8 cellular contexts compared by ENCODE assay signal in the genomic region with DNA sequence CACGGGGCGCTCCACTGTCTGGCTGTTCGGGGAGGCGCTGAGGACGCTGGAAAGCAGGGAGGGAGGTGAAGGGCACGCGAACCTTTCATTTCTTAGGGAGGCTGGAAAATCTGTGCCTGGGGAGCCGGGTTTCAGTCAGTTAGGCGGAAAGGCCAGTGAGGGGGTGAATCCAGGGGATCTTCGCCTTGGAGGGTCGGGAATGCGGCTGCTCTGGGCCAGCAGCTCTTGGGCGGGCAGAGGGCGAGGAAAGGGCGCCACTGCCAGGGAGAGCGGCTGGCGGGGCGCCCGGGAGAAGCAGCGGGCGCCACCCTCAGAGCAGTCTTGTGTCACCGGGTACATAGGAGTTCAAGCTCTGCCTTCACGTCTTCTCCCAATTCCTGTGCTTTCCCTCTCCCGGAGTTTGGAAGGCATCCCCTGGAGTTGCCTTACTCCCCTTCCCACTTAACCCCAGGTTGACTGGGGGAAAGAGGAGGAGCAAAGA. TPM values are rescaled to one million over a fixed set of nuclear protein-coding genes. Genes with fewer than 3 reads are reported as not detected.
DNase-seq lines count a peak whose midpoint lies in the region; ATAC-seq and TF ChIP-seq lines count a peak whose summit lies in the region.

No MANE protein-coding gene starts in this region.

- peaks cover 5% of the 10 kb centered on the region for H3K4me1 Mint-ChIP-seq in activated CD4-positive, alpha-beta T cell treated with anti-CD3 and anti-CD28 coated beads, Interleukin-2, amount 10 ng/mL, durations not matched to agents 24 days and 14 days

- peak overlapping the region; percentile 52 for H3K4me3 ChIP-seq in cardiac muscle cell
- peak overlapping the region; percentile 76 for H3K4me3 ChIP-seq in psoas muscle

- intact Hi-C loops in activated CD4-positive, alpha-beta T cell treated with anti-CD3 and anti-CD28 coated beads, Interleukin-2, amount 10 ng/mL, durations not matched to agents 24 days and 14 days (cut with micrococcal nuclease), result no loop called here
- intact Hi-C loops in psoas muscle (cut with DNase I), result loop anchor here in 1 of 2 donors (10.0 kb wide), 1 partner anchor 340 kb away; no protein-coding TSS in a partner anchor

- no peak overlapping the region for H3K27ac ChIP-seq in cardiac muscle cell
- no peak overlapping the region for H3K27ac ChIP-seq in psoas muscle

- H3K27ac Mint-ChIP-seq in activated CD4-positive, alpha-beta T cell treated with anti-CD3 and anti-CD28 coated beads, Interleukin-2, amount 10 ng/mL, durations not matched to agents 24 days and 14 days, result no peak overlapping the region

- peak overlapping the region; percentile 50 for H3K4me3 Mint-ChIP-seq in activated CD4-positive, alpha-beta T cell treated with anti-CD3 and anti-CD28 coated beads, Interleukin-2, amount 10 ng/mL, durations not matched to agents 24 days and 14 days

- H3K9me3 ChIP-seq in cardiac muscle cell (ENCODE audit: low read depth), result no peaks in the 10 kb centered on the region
- H3K9me3 ChIP-seq in psoas muscle, result no peaks in the 10 kb centered on the region

- DNase-seq in activated CD4-positive, alpha-beta T cell treated with anti-CD3 and anti-CD28 coated beads, Interleukin-2, amount 10 ng/mL, durations not matched to agents 24 days and 14 days, result no peak
- no peak for DNase-seq in activated CD4-positive, alpha-beta T cell treated with anti-CD3 and anti-CD28 coated beads, Interleukin-2, amount 50 U/mL, for 48 hours
- peak; percentile 8 to 33 for DNase-seq in cardiac muscle cell (ENCODE audit: low read depth in 1 of 2, low spot score in 1 of 2)
- peak; percentile 35 to 63 for DNase-seq in psoas muscle
- DNase-seq in activated effector memory CD4-positive, alpha-beta T cell treated with Interleukin-2 at 50 U/mL for 16 hours, result no peak

- H3K4me1 ChIP-seq in cardiac muscle cell (ENCODE audit: low read depth), result peaks cover 12% of the 10 kb centered on the region
- H3K4me1 ChIP-seq in psoas muscle, result no peaks in the 10 kb centered on the region

- WGBS in psoas muscle, 3 donors, result 0 to 1% (median 0%) methylated on average over 21 to 24 of the region's 24 CpGs

- no peak for TF ChIP-seq POLR2A in GM18505 (IDR thresholded peaks at IDR 0.05; ENCODE audit: borderline replicate concordance, extremely low read depth, insufficient read depth, insufficient read length)

- peaks cover 84% of the 10 kb centered on the region for H3K27me3 ChIP-seq in cardiac muscle cell
- peaks cover 0 to 27% (median 0%) of the 10 kb centered on the region in 3 donors for H3K27me3 ChIP-seq in psoas muscle (ENCODE audit: insufficient read depth in 3 of 3, low read length in 2 of 3)

- no peaks in the 10 kb centered on the region for H3K36me3 ChIP-seq in cardiac muscle cell
- no peaks in the 10 kb centered on the region for H3K36me3 ChIP-seq in psoas muscle (ENCODE audit: insufficient read depth in 1 of 2, low read depth in 1 of 2)

- H3K9me3 Mint-ChIP-seq in activated CD4-positive, alpha-beta T cell treated with anti-CD3 and anti-CD28 coated beads, Interleukin-2, amount 10 ng/mL, durations not matched to agents 24 days and 14 days, result no peaks in the 10 kb centered on the region

- H3K27me3 Mint-ChIP-seq in activated CD4-positive, alpha-beta T cell treated with anti-CD3 and anti-CD28 coated beads, Interleukin-2, amount 10 ng/mL, durations not matched to agents 24 days and 14 days, result peaks cover 50% of the 10 kb centered on the region

- TF ChIP-seq CTCF in cardiac muscle cell (IDR thresholded peaks at IDR 0.05; ENCODE audit: low read depth, low read length) (no peak), psoas muscle (IDR thresholded peaks at IDR 0.05) (no peak)

- ATAC-seq in SK-N-SH treated with all-trans-retinoic acid at 6 μM for 48 hours (peak; percentile 42), psoas muscle (peak; percentile 47 to 70 (median 60)), GM19351 (IDR thresholded peaks at IDR 0.05; ENCODE audit: unreplicated experiment) (no peak), GM18505 (IDR thresholded peaks at IDR 0.05; ENCODE audit: unreplicated experiment) (no peak)

- no peaks in the 10 kb centered on the region for H3K36me3 Mint-ChIP-seq in activated CD4-positive, alpha-beta T cell treated with anti-CD3 and anti-CD28 coated beads, Interleukin-2, amount 10 ng/mL, durations not matched to agents 24 days and 14 days (ENCODE audit: low read depth)

TF ChIP-seq in SK-N-SH treated with all-trans-retinoic acid at 6 μM for 48 hours, 23 proteins besides CTCF, POLR2A, EP300 and RAD21:
- TF ChIP-seq ZFP3 (CRISPR knock-in tag; IDR thresholded peaks at IDR 0.05) (peak; percentile 97), CSDC2 (CRISPR knock-in tag; IDR thresholded peaks at IDR 0.05) (no peak), PPARA (CRISPR knock-in tag; IDR thresholded peaks at IDR 0.05; ENCODE audit: borderline replicate concordance) (no peak)
TF ChIP-seq in SK-N-SH treated with all-trans-retinoic acid at 6 μM for 48 hours: peak in this region for 1.

RNA-seq across cellular contexts. Expression of gene CCDC85A, which starts 1.4 kb away (rescaled TPM):
- total RNA-seq in activated CD4-positive, alpha-beta T cell treated with anti-CD3 and anti-CD28 coated beads, Interleukin-2, amount 10 ng/mL, durations not matched to agents 24 days and 14 days, result not detected in 2 replicates
- total RNA-seq in cardiac muscle cell (8.1 and 9.6 TPM in 2 replicates), psoas muscle (1 to 10 TPM; 1.8 to 5.6 (median 2.9) TPM)
- polyA plus RNA-seq in cardiac muscle cell (2.0 and 3.9 TPM in 2 replicates), psoas muscle (1 to 10 TPM; 1.8 to 1.9 (median 1.8) TPM)

Comparison
In these comparisons a context has a peak if more than half of its experiments do, and no peak if none do; other contexts are left out.
1. DNase-seq: peak in cardiac muscle cell (2 of 2) and psoas muscle (2 of 2); none in activated CD4-positive, alpha-beta T cell treated with anti-CD3 and anti-CD28 coated beads, Interleukin-2, amount 10 ng/mL, durations not matched to agents 24 days and 14 days (single experiment), activated CD4-positive, alpha-beta T cell treated with anti-CD3 and anti-CD28 coated beads, Interleukin-2, amount 50 U/mL, for 48 hours (0 of 2) and activated effector memory CD4-positive, alpha-beta T cell treated with Interleukin-2 at 50 U/mL for 16 hours (single experiment).
2. ATAC-seq: peak in SK-N-SH treated with all-trans-retinoic acid at 6 μM for 48 hours (single experiment) and psoas muscle (4 of 4); none in GM19351 (single experiment) and GM18505 (single experiment).